Comparison of ENCODE assay signal across 30 cellular contexts in genomic region chr9:16899611-16900010, GRCh38. TPM values are rescaled to one million over a fixed set of nuclear protein-coding genes. Genes with fewer than 3 reads are reported as not detected.
A peak's percentile ranks its signal among the peaks of the same experiment; 100 is the strongest.
DNase-seq lines count a peak whose midpoint lies in the region; ATAC-seq lines count a peak whose summit lies in the region.
"Had no signal": no experiment of that assay in that cellular context is flagged by ENCODE, and none has a peak within 500 bp of the region (broad histone marks: within the 10 kb centered on the region; RNA-seq: fewer than 3 reads in every experiment).

No MANE protein-coding gene starts in this region.

- no peak overlapping the region for H3K4me3 ChIP-seq in iPS-20b (ENCODE audit: low read length)
- H3K4me3 ChIP-seq: breast epithelium, colonic mucosa, esophagus muscularis mucosa, GM12878, transverse colon had no signal

- no peaks in the 10 kb centered on the region for H3K36me3 ChIP-seq in iPS-20b (ENCODE audit: insufficient read depth, low read depth, low read length)
- H3K36me3 ChIP-seq: breast epithelium, colonic mucosa, esophagus muscularis mucosa, transverse colon had no signal

- ATAC-seq in GM21723 (IDR thresholded peaks at IDR 0.05; ENCODE audit: unreplicated experiment), result no peak
- ATAC-seq in Right ventricle myocardium inferior, result no peak
- ATAC-seq: effector memory CD8-positive, alpha-beta T cell; GM12878 had no signal

- peak; percentile 25 for DNase-seq in DMS153 (lab: John Stamatoyannopoulos, UW)
- no peak for DNase-seq in DMS153 treated with DMSO at 0.1 percent for 48 hours (lab: John Stamatoyannopoulos, UW; ENCODE audit: unreplicated experiment)
- peak; percentile 40 for DNase-seq in amniotic epithelial cell (ENCODE audit: low read depth)
- no peak for DNase-seq in Right ventricle myocardium inferior (ENCODE audit: missing footprints)
- DNase-seq in hepatic stellate cell (ENCODE audit: low spot score), result no peak
- no peak for DNase-seq in iPS-NIHi11 (ENCODE audit: low spot score)
- DNase-seq: activated B cell treated with CpG ODN at 0.5 μM for 24 hours; activated CD4-positive, alpha-beta T cell treated with anti-CD3 and anti-CD28 coated beads, Interleukin-2, amount 50 U/mL, for 48 hours; activated CD8-positive, alpha-beta memory T cell treated with anti-CD3 and anti-CD28 coated beads, Interleukin-2, amount 50 U/mL, for 4 hours; colonic mucosa; DMS79 treated with DMSO at 0.1 percent for 48 hours; effector memory CD8-positive, alpha-beta T cell; H9; naive B cell; NCI-H1092 treated with DMSO at 0.1 percent for 48 hours; NCI-H1930; NCI-H2227 treated with DMSO at 0.1 percent for 48 hours; NCI-H82; nucleus accumbens; OCI-M1; small intestine; stimulated activated CD4-positive, alpha-beta T cell treated with anti-CD3 and anti-CD28 coated beads, Interleukin-1b, Interleukin-23, amount 100 ng/mL, for 48 hours; transverse colon had no signal

- 0 out of 2 replicates have a peak overlapping the region, but pooled peaks have one; percentile 27 for H3K9ac ChIP-seq in iPS-20b (ENCODE audit: low read depth, low read length)

- H3K9me3 ChIP-seq in iPS-20b (ENCODE audit: insufficient read depth, low read depth, low read length), result no peaks in the 10 kb centered on the region
- H3K9me3 ChIP-seq: breast epithelium, colonic mucosa, esophagus muscularis mucosa, transverse colon had no signal

- intact Hi-C loops in Right ventricle myocardium inferior (cut with DNase I), result no loop called here

- peaks cover 9% of the 10 kb centered on the region for H3K4me1 ChIP-seq in iPS-20b (ENCODE audit: insufficient read depth, low read length)
- H3K4me1 ChIP-seq: breast epithelium, colonic mucosa, transverse colon had no signal

- H3K27me3 ChIP-seq in iPS-20b (ENCODE audit: insufficient read depth, low read length), result no peaks in the 10 kb centered on the region
- H3K27me3 ChIP-seq: breast epithelium, colonic mucosa, esophagus muscularis mucosa, transverse colon had no signal

- no peak overlapping the region for H3K27ac ChIP-seq in iPS-20b (ENCODE audit: low read length)
- H3K27ac ChIP-seq: 22Rv1, breast epithelium, colonic mucosa, esophagus muscularis mucosa, transverse colon had no signal

RNA-seq across cellular contexts. Expression of gene BNC2, which starts 29.1 kb away (rescaled TPM):
- total RNA-seq in Right ventricle myocardium inferior, result 4.3 TPM
- total RNA-seq: activated B cell treated with CpG ODN at 0.5 μM for 24 hours; activated T-helper 2 cell treated with anti-CD3 and anti-CD28 coated beads, Interferon-gamma antibody, Interleukin-2, Interleukin-4, amounts not matched to agents 10 μg/mL and 5 μg/mL and 100 μg/mL, durations not matched to agents 14 hours and 24 hours and 36 hours had no signal

Comparison
In these comparisons a context has a peak if more than half of its experiments do, and no peak if none do; other contexts are left out.
1. DNase-seq: peak in DMS153 (single experiment) and amniotic epithelial cell (single experiment); none in DMS153 treated with DMSO at 0.1 percent for 48 hours (single experiment), Right ventricle myocardium inferior (single experiment), hepatic stellate cell (single experiment) and iPS-NIHi11 (single experiment).